9 cellular contexts compared by ENCODE assay signal in genomic region chr4:32930700-32931099, GRCh38.
"Had no signal": no experiment of that assay in that cellular context is flagged by ENCODE, and none has a peak within 500 bp of the region (broad histone marks: within the 10 kb centered on the region; RNA-seq: fewer than 3 reads in every experiment).

No MANE protein-coding gene starts in this region.

- H3K9ac ChIP-seq: GM23248 had no signal

- H3K4me3 ChIP-seq: GM23248, HAP-1 had no signal

- H3K27ac Mint-ChIP-seq: HFFc6, IgD-negative memory B cell had no signal

- H3K4me1 Mint-ChIP-seq: IgD-negative memory B cell had no signal

- H3K4me3 Mint-ChIP-seq: HFFc6, IgD-negative memory B cell had no signal

- H3K36me3 Mint-ChIP-seq: IgD-negative memory B cell had no signal

- DNase-seq: GM23248, H7, HFFc6, Kasumi-1, KG1 had no signal

- H3K27me3 Mint-ChIP-seq: IgD-negative memory B cell had no signal

- H2AFZ ChIP-seq: GM23248 had no signal

- ATAC-seq: HCT116 had no signal

- H3K36me3 ChIP-seq: HAP-1 had no signal

- H3K27ac ChIP-seq: GM23248, HL-60 had no signal
